14 cellular contexts compared by ENCODE assay signal in genomic region chr1:30708361-30708728, GRCh38. TPM values are rescaled to one million over a fixed set of nuclear protein-coding genes. Genes with fewer than 3 reads are reported as not detected.
DNase-seq lines count a peak whose midpoint lies in the region; TF ChIP-seq lines count a peak whose summit lies in the region.
"Had no signal": no experiment of that assay in that cellular context is flagged by ENCODE, and none has a peak within 500 bp of the region (broad histone marks: within the 10 kb centered on the region; RNA-seq: fewer than 3 reads in every experiment).

No MANE protein-coding gene starts in this region.

- no peak overlapping the region for H3K14ac ChIP-seq in neuronal stem cell (ENCODE audit: low read length)

- DNase-seq in ELR (ENCODE audit: low read depth) (peak; percentile 12), NCI-H69 (lab: John Stamatoyannopoulos, UW) (peak; percentile 23), hippocampal formation (lab: John Stamatoyannopoulos, UW) (no peak), NCI-H2171 treated with DMSO at 0.1 percent for 48 hours (lab: John Stamatoyannopoulos, UW) (no peak), KG1 (lab: John Stamatoyannopoulos, UW) (no peak), neuronal stem cell (ENCODE audit: low spot score) (no peak)
- DNase-seq: NCI-H1436 treated with DMSO at 0.1 percent for 48 hours, SIG-M5 had no signal

- no peak overlapping the region for H2BK5ac ChIP-seq in neuronal stem cell (ENCODE audit: low read length)

- H4K91ac ChIP-seq in neuronal stem cell (ENCODE audit: low read depth, low read length, poor library complexity), result no peak overlapping the region

- H4K8ac ChIP-seq in neuronal stem cell (ENCODE audit: low read depth, low read length), result no peak overlapping the region

- no CpG with 5 or more reads among the region's 8 CpGs for WGBS in neuronal stem cell (ENCODE audit: extremely low coverage in 2 of 2, insufficient read length in 2 of 2, insufficient replicate concordance in 1 of 2), 2 donors

- no peak overlapping the region for H2BK12ac ChIP-seq in neuronal stem cell (ENCODE audit: low read length)

- H3K4me1 ChIP-seq in neuronal stem cell (ENCODE audit: control insufficient read depth in 2 of 2, insufficient read depth in 1 of 2, low read depth in 1 of 2, low read length in 2 of 2), result peaks cover 0 to 6% of the 10 kb centered on the region in 2 donors

- no peak overlapping the region for H3K4me2 ChIP-seq in neuronal stem cell (ENCODE audit: insufficient read depth, low read length, poor library complexity, severe bottlenecking)
- H3K4me2 ChIP-seq: GM23338, KMS-11 had no signal

- H3K9me3 ChIP-seq in neuronal stem cell (replicated peaks in 1 of 2; ENCODE audit: control insufficient read depth in 2 of 2, insufficient read depth in 1 of 2, low read depth in 1 of 2, low read length in 2 of 2), result no peaks in the 10 kb centered on the region

- no peak overlapping the region for H3K23ac ChIP-seq in neuronal stem cell (ENCODE audit: low read depth, low read length, poor library complexity)

- H2AFZ ChIP-seq in neuronal stem cell (ENCODE audit: low read length), result no peak overlapping the region
- H2AFZ ChIP-seq: GM23338 had no signal

- H3K36me3 Mint-ChIP-seq in brain, result no peaks in the 10 kb centered on the region

- peak overlapping the region in 3 of 5 experiments; percentile 28 to 60 (median 37) for H3K27ac Mint-ChIP-seq in brain
- H3K27ac Mint-ChIP-seq: GM23338, T-helper 17 cell had no signal

- peaks cover 0 to 18% (median 0%) of the 10 kb centered on the region in 3 experiments for H3K27me3 ChIP-seq in neuronal stem cell (ENCODE audit: control insufficient read depth in 3 of 3, insufficient read depth in 3 of 3, low read depth in 1 of 3, low read length in 3 of 3)

- no peak overlapping the region for H2BK120ac ChIP-seq in neuronal stem cell (ENCODE audit: low read depth, low read length)

- no peak overlapping the region for H3K4ac ChIP-seq in neuronal stem cell (ENCODE audit: low read length)

- TF ChIP-seq CTCF in 22Rv1 (IDR thresholded peaks at IDR 0.05) (peak; percentile 47), brain (conservative IDR thresholded peaks at IDR 0.05) (peak; percentile 3)

- peaks cover 50% of the 10 kb centered on the region for H3K4me1 Mint-ChIP-seq in brain
- H3K4me1 Mint-ChIP-seq: GM23338 had no signal

- H3K4me3 ChIP-seq in neuronal stem cell (ENCODE audit: low read length in 2 of 2), result no peak overlapping the region
- H3K4me3 ChIP-seq: GM23338 had no signal

- no peak overlapping the region for H2AK5ac ChIP-seq in neuronal stem cell (ENCODE audit: low read depth, low read length)

- no peak overlapping the region for H3K18ac ChIP-seq in neuronal stem cell (ENCODE audit: low read length)

- H3K79me1 ChIP-seq in neuronal stem cell (ENCODE audit: low read depth, low read length), result no peaks in the 10 kb centered on the region

- H3K36me3 ChIP-seq in neuronal stem cell (replicated peaks in 1 of 2; ENCODE audit: control insufficient read depth in 2 of 2, insufficient read depth in 2 of 2, low read length in 2 of 2), result no peaks in the 10 kb centered on the region

- H3K27me3 Mint-ChIP-seq in brain, result peaks cover 38% of the 10 kb centered on the region

- H3K9me3 Mint-ChIP-seq in brain, result no peaks in the 10 kb centered on the region
- H3K9me3 Mint-ChIP-seq: GM23338 had no signal

- no peak overlapping the region for H2BK15ac ChIP-seq in neuronal stem cell (ENCODE audit: low read length)

- H3K27ac ChIP-seq in 22Rv1 (no peak overlapping the region), neuronal stem cell (replicated peaks; ENCODE audit: low read length) (no peak overlapping the region)
- H3K27ac ChIP-seq: HL-60, KMS-11 had no signal

- peak overlapping the region in 1 of 5 experiments; percentile 53 for H3K4me3 Mint-ChIP-seq in brain
- H3K4me3 Mint-ChIP-seq: GM23338, T-helper 17 cell had no signal

- H3K9ac ChIP-seq in neuronal stem cell (ENCODE audit: low read depth, low read length, poor library complexity), result no peak overlapping the region
- H3K9ac ChIP-seq: KMS-11 had no signal

RNA-seq across cellular contexts. Expression of gene MATN1, which starts 15.0 kb away (rescaled TPM):
- 0.14 TPM for polyA plus RNA-seq in brain (ENCODE audit: insufficient read depth, low read depth, low replicate concordance)
- 0.04 TPM for polyA plus RNA-seq in neuronal stem cell (2013, experiment 1 of 2)
- 0.01 TPM for polyA plus RNA-seq in neuronal stem cell (2013, experiment 2 of 2)

RNA-seq across cellular contexts. Expression of gene LAPTM5, which starts 49.2 kb away (rescaled TPM):
- 35.0 TPM for polyA plus RNA-seq in brain (ENCODE audit: insufficient read depth, low read depth, low replicate concordance)
- polyA plus RNA-seq in neuronal stem cell (2013, experiment 1 of 2), result 0.15 TPM
- polyA plus RNA-seq in neuronal stem cell (2013, experiment 2 of 2), result 0.10 TPM

Comparison
In these comparisons a context has a peak if more than half of its experiments do, and no peak if none do; other contexts are left out.
1. DNase-seq: peak in ELR (single experiment) and NCI-H69 (single experiment); none in hippocampal formation (0 of 2), NCI-H2171 treated with DMSO at 0.1 percent for 48 hours (single experiment), KG1 (single experiment) and neuronal stem cell (single experiment).